Comparison of ENCODE assay signal across 8 cellular contexts in the genomic region with DNA sequence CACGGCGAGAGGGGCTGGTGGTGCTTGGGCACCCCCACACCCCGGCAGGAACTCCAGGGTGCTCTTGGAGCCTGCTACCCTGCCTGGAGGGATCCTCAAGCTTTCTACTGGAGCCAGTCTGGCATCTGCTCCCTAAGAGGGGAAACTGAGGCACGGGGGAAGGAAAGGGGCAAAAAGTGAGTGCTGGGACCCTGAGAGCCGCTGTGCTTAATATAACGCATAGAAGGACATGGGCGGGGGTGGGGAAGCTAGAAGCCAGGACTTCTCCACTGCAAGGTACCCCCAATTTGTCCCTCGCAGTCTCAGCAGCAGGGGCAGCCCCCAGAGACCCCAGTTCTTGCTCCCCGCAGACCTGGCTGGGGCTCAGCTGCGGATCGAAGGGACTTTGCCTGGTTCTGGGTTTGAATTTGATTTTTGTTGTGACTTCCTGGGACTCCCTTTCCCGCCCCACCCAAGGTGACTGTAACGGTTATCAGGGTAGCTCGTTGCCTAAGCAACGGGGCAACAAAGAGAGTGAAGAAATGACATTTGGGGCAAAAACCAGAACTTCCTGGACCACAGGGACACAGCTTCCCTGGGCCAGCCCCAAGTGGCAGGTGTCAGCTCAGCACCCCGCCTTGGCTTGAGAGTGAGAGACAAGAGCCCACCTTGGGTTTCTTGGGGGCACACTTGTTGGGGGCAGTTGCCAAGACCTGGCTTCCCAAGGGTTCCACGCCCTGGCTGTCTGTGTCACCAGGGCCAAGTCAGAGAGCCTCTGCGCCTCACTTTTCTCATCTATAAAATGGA. TPM values are rescaled to one million over a fixed set of nuclear protein-coding genes. Genes with fewer than 3 reads are reported as not detected.
DNase-seq lines count a peak whose midpoint lies in the region; ATAC-seq and TF ChIP-seq lines count a peak whose summit lies in the region.

No MANE protein-coding gene starts in this region.

- H3K9me3 ChIP-seq in OCI-LY7 (ENCODE audit: low read length), result no peaks in the 10 kb centered on the region
- no peaks in the 10 kb centered on the region for H3K9me3 ChIP-seq in heart left ventricle
- H3K9me3 ChIP-seq in skeletal muscle satellite cell (replicated peaks; ENCODE audit: low read length), result no peaks in the 10 kb centered on the region

- H3K36me3 ChIP-seq in OCI-LY7 (ENCODE audit: insufficient read depth, low read length) (no peaks in the 10 kb centered on the region), heart left ventricle (peaks cover 0 to 5% (median 0%) of the 10 kb centered on the region in 9 donors), skeletal muscle satellite cell (ENCODE audit: insufficient read depth, low read length) (no peaks in the 10 kb centered on the region)

- no peaks in the 10 kb centered on the region for H3K9me2 ChIP-seq in OCI-LY7 (ENCODE audit: insufficient read depth, low read length)

- H3K27me3 ChIP-seq in heart left ventricle (no peaks in the 10 kb centered on the region), skeletal muscle satellite cell (ENCODE audit: control insufficient read depth, insufficient read depth, low read length) (no peaks in the 10 kb centered on the region)

- POLR2A ChIA-PET in OCI-LY7 (lab: Charles Lee), result interaction anchor here (0.9 to 1.4 kb wide), 3 partner anchors 9 to 18 kb away, joined by 3 to 4 read pairs (median 4); no protein-coding TSS in a partner anchor

- no peak for TF ChIP-seq POLR2A in heart left ventricle (IDR thresholded peaks at IDR 0.05)

- peak overlapping the region; percentile 88 for H2AFZ ChIP-seq in OCI-LY7 (ENCODE audit: low read length)

- H3K9ac ChIP-seq in skeletal muscle satellite cell (ENCODE audit: low read depth, low read length), result peak overlapping the region; percentile 86

- H3K27ac ChIP-seq in OCI-LY7 (ENCODE audit: low read depth, low read length, poor library complexity, severe bottlenecking), result peak overlapping the region; percentile 71
- peak overlapping the region; percentile 81 to 95 (median 90) for H3K27ac ChIP-seq in heart left ventricle

- H3K4me3 ChIP-seq in OCI-LY7 (ENCODE audit: low read depth, low read length, poor library complexity, severe bottlenecking), result peak overlapping the region; percentile 71
- peak overlapping the region; percentile 42 to 84 (median 74) for H3K4me3 ChIP-seq in heart left ventricle
- peak overlapping the region; percentile 81 for H3K4me3 ChIP-seq in skeletal muscle satellite cell (ENCODE audit: low read length)

- CTCF ChIA-PET in OCI-LY7 (lab: Charles Lee; ENCODE audit: unreplicated experiment), result no interaction called here

- TF ChIP-seq CTCF in OCI-LY7 (conservative IDR thresholded peaks at IDR 0.05; ENCODE audit: low read length), result no peak
- no peak for TF ChIP-seq CTCF in heart left ventricle (IDR thresholded peaks at IDR 0.05)

- DNase-seq in GF-D8 (lab: John Stamatoyannopoulos, UW) (peak; percentile 64), OCI-LY7 (ENCODE audit: low spot score) (peak; percentile 66), heart left ventricle (peak in 4 of 5 donors; percentile 36 to 64 (median 48)), GM19240 (ENCODE audit: insufficient read length, low spot score) (no peak)
- DNase-seq in activated effector memory CD4-positive, alpha-beta T cell treated with Interleukin-2 at 50 U/mL for 16 hours, result peak; percentile 55

- BruUV-seq in OCI-LY7 (replicated peaks; lab: Mats Ljungman, UMichigan), result TSS peak; percentile 90

- H3K4me1 ChIP-seq in OCI-LY7 (ENCODE audit: insufficient read depth, low read length, poor library complexity, severe bottlenecking), result peaks cover 75% of the 10 kb centered on the region
- H3K4me1 ChIP-seq in heart left ventricle, result peaks cover 3 to 72% (median 40%) of the 10 kb centered on the region in 12 donors
- H3K4me1 ChIP-seq in skeletal muscle satellite cell (ENCODE audit: control insufficient read depth, insufficient read depth, low read length), result peaks cover 32% of the 10 kb centered on the region

- WGBS in heart left ventricle, 4 donors, result 15 to 38% (median 21%) methylated on average over 15 to 18 of the region's 18 CpGs

- ATAC-seq in heart left ventricle (peak in 3 of 4 donors; percentile 4 to 30 (median 5)), GM21390 (IDR thresholded peaks at IDR 0.05; ENCODE audit: unreplicated experiment) (no peak), HG02588 (IDR thresholded peaks at IDR 0.05; ENCODE audit: unreplicated experiment) (no peak)

- H4K20me1 ChIP-seq in OCI-LY7 (ENCODE audit: insufficient read depth, low read length), result no peaks in the 10 kb centered on the region

- H3K79me2 ChIP-seq in OCI-LY7 (ENCODE audit: insufficient read depth, low read depth, low read length), result peaks cover 33% of the 10 kb centered on the region; the same call in 1 of the 2 replicates

- H3K4me2 ChIP-seq in OCI-LY7 (ENCODE audit: low read length), result peak overlapping the region; percentile 85
- H3K4me2 ChIP-seq in skeletal muscle satellite cell (ENCODE audit: low read length), result peak overlapping the region; percentile 93

- intact Hi-C loops in OCI-LY7 (cut with micrococcal nuclease; ENCODE audit: unreplicated experiment) (loop anchor here (2.0 kb wide), 1 partner anchor 15 kb away; no protein-coding TSS in a partner anchor), heart left ventricle (cut with DNase I) (loop anchor here in 1 of 10 donors (5.0 kb wide), 1 partner anchor 35 kb away; the partner anchor contains the start of gene DDX39A)

RNA-seq across cellular contexts. Expression of gene ADGRE5, which starts 0.6 kb away (rescaled TPM):
- total RNA-seq in OCI-LY7 (2014; rRNA removed; shearing (Covaris generic)), result 12.5 and 13.8 TPM in 2 replicates
- 47.5 and 48.7 TPM in 2 replicates for total RNA-seq in OCI-LY7 (2022)
- 10 to 100 TPM; 30.1 to 92.7 (median 45.8) TPM for total RNA-seq in heart left ventricle
- polyA plus RNA-seq in heart left ventricle, result 10 to 100 TPM; 10.1 to 48.5 TPM
- total RNA-seq in skeletal muscle satellite cell (2012; rRNA removed), result 41.7 and 48.4 TPM in 2 replicates

RNA-seq across cellular contexts. Expression of gene DDX39A, which starts 37.3 kb away (rescaled TPM):
- 425 and 474 TPM in 2 replicates for total RNA-seq in OCI-LY7 (2014; rRNA removed; shearing (Covaris generic))
- total RNA-seq in OCI-LY7 (2022), result 294 and 316 TPM in 2 replicates
- total RNA-seq in heart left ventricle, result 10 to 100 TPM; 18.0 to 44.4 (median 30.2) TPM
- 100 to 1,000 TPM in 1 of 2 donors, 10 to 100 TPM in 1; 42.4 to 109 TPM for polyA plus RNA-seq in heart left ventricle
- total RNA-seq in skeletal muscle satellite cell (2012; rRNA removed), result 73.3 and 93.3 TPM in 2 replicates

RNA-seq across cellular contexts. Expression of gene PKN1, which starts 51.2 kb away (rescaled TPM):
- total RNA-seq in OCI-LY7 (2014; rRNA removed; shearing (Covaris generic)), result 117 and 125 TPM in 2 replicates
- 233 and 246 TPM in 2 replicates for total RNA-seq in OCI-LY7 (2022)
- total RNA-seq in heart left ventricle, result 100 to 1,000 TPM; 119 to 206 (median 136) TPM
- polyA plus RNA-seq in heart left ventricle, result 100 to 1,000 TPM; 109 to 126 TPM
- 124 and 138 TPM in 2 replicates for total RNA-seq in skeletal muscle satellite cell (2012; rRNA removed)

Comparison
In these comparisons a context has a peak if more than half of its experiments do, and no peak if none do; other contexts are left out.
1. ATAC-seq: peak in heart left ventricle (3 of 4); none in GM21390 (single experiment) and HG02588 (single experiment).
2. RNA of gene DDX39A, which starts 37.3 kb away (total RNA-seq): 294 to 474 TPM in OCI-LY7; 18.0 to 44.4 TPM in heart left ventricle; every median in the first group is over 4 times any median in the second.
3. Peak in every context shown above with its lines, with median percentiles within 50 percentile points of each other: H3K4me3 ChIP-seq.